ENCODE assay signal across 8 cellular contexts in the genomic region with DNA sequence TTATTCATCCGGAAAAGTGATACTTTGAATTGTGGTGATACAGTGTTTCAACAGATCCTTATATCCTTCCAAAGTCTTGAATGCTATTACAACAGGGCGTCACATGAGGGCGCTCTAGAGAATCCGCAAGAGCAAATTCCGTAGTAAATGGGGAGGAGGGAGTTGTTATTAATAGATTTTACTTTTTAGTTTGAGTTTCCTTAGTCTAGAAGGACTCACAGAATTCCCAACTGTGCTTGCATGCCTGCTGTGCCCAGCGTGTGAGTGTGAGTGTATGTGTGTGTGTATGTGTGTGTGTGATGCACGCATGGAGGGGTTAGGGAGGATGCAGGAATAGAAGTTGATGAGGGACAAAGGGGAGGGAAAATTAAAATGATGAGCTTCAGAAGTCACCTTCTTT.
DNase-seq lines count a peak whose midpoint lies in the region; ATAC-seq and TF ChIP-seq lines count a peak whose summit lies in the region.

No MANE protein-coding gene starts in this region.

- H3K27ac ChIP-seq in neural progenitor cell = no peak overlapping the region

- H3K79me2 ChIP-seq in neural progenitor cell (ENCODE audit: low read depth) = no peaks in the 10 kb centered on the region

- in situ Hi-C loops in KBM-7 (cut with MboI; ENCODE audit: low pct_unique_long_range_greater_than_20kb, low sequenced_read_pairs) = no loop called here

- H3K9me3 Mint-ChIP-seq in neural progenitor cell = peaks cover 3% of the 10 kb centered on the region

- no peaks in the 10 kb centered on the region for H3K9me3 ChIP-seq in neural progenitor cell (ENCODE audit: low read depth)

- H3K4me3 Mint-ChIP-seq in neural progenitor cell = peak overlapping the region; percentile 43

- no peak overlapping the region for H3K4me2 ChIP-seq in neural progenitor cell

- H3K9ac ChIP-seq in neural progenitor cell = no peak overlapping the region

- H3K36me3 Mint-ChIP-seq in neural progenitor cell = no peaks in the 10 kb centered on the region

- TF ChIP-seq CTCF in fibroblast of mammary gland (conservative IDR thresholded peaks at IDR 0.05; ENCODE audit: control insufficient read depth, insufficient read depth, low read depth, low read length) (peak; percentile 78), neural progenitor cell (IDR thresholded peaks at IDR 0.05) (peak; percentile 94)

- peak overlapping the region; percentile 96 for H3K27ac Mint-ChIP-seq in neural progenitor cell

- no peak for ATAC-seq in GM19324 (IDR thresholded peaks at IDR 0.05; ENCODE audit: low FRiP score, unreplicated experiment)

- no peaks in the 10 kb centered on the region for H4K20me1 ChIP-seq in neural progenitor cell (ENCODE audit: low read depth)

- H3K4me3 ChIP-seq in fibroblast of mammary gland (ENCODE audit: control insufficient read depth, low read depth, low read length) (no peak overlapping the region), neural progenitor cell (no peak overlapping the region)

- peak; percentile 10 for DNase-seq in DMS153 treated with DMSO at 0.1 percent for 48 hours (lab: John Stamatoyannopoulos, UW; ENCODE audit: unreplicated experiment)
- peak; percentile 16 for DNase-seq in KBM-7
- peak; percentile 32 for DNase-seq in SHP77 treated with DMSO at 0.1 percent for 48 hours (lab: John Stamatoyannopoulos, UW)
- DNase-seq in fibroblast of mammary gland (ENCODE audit: low read depth) = peak; percentile 61
- DNase-seq in neural progenitor cell (ENCODE audit: low spot score) = peak; percentile 68
- no peak for DNase-seq in GM19240 (ENCODE audit: insufficient read length, low spot score)
- DNase-seq in stimulated activated CD4-positive, alpha-beta T cell treated with anti-CD3 and anti-CD28 coated beads, Interleukin-12 subunit alpha, Interleukin-12 subunit beta, amount 100 ng/mL, for 4 hours = no peak

- H3K4me1 ChIP-seq in neural progenitor cell = peaks cover 14% of the 10 kb centered on the region

- no peak overlapping the region for H2AFZ ChIP-seq in neural progenitor cell (replicated peaks)

- H3K27me3 ChIP-seq in neural progenitor cell = no peaks in the 10 kb centered on the region

- no peaks in the 10 kb centered on the region for H3F3A ChIP-seq in neural progenitor cell (ENCODE audit: low read depth)

- H3K27me3 Mint-ChIP-seq in neural progenitor cell (ENCODE audit: insufficient read depth, low read depth) = peaks cover 2% of the 10 kb centered on the region

- H3K4me1 Mint-ChIP-seq in neural progenitor cell = peaks cover 42% of the 10 kb centered on the region

- no peaks in the 10 kb centered on the region for H3K36me3 ChIP-seq in neural progenitor cell

Comparison
In these comparisons a context has a peak if more than half of its experiments do, and no peak if none do; other contexts are left out.
1. DNase-seq: peak in DMS153 treated with DMSO at 0.1 percent for 48 hours (single experiment), KBM-7 (single experiment), SHP77 treated with DMSO at 0.1 percent for 48 hours (single experiment), fibroblast of mammary gland (single experiment) and neural progenitor cell (single experiment); none in GM19240 (single experiment) and stimulated activated CD4-positive, alpha-beta T cell treated with anti-CD3 and anti-CD28 coated beads, Interleukin-12 subunit alpha, Interleukin-12 subunit beta, amount 100 ng/mL, for 4 hours (single experiment).